Comparison of ENCODE assay signal across 8 cellular contexts in genomic region chr9:34437006-34437925, GRCh38. TPM values are rescaled to one million over a fixed set of nuclear protein-coding genes. Genes with fewer than 3 reads are reported as not detected.
DNase-seq lines count a peak whose midpoint lies in the region; ATAC-seq and TF ChIP-seq lines count a peak whose summit lies in the region.

No MANE protein-coding gene starts in this region.

- no peaks in the 10 kb centered on the region for H3K27me3 Mint-ChIP-seq in activated T-helper 17 cell treated with anti-CD3 and anti-CD28 coated beads, Interleukin-2, amount 50 U/mL, for 72 hours

- H2AFZ ChIP-seq in parathyroid adenoma: peak overlapping the region; percentile 22

- no peak overlapping the region for H3K27ac Mint-ChIP-seq in activated T-helper 17 cell treated with anti-CD3 and anti-CD28 coated beads, Interleukin-2, amount 50 U/mL, for 72 hours

- no peak overlapping the region for H3K4me2 ChIP-seq in parathyroid adenoma (ENCODE audit: low read length)

- peak; percentile 84 for ATAC-seq in activated T-helper 17 cell treated with anti-CD3 and anti-CD28 coated beads, Interleukin-2, amount 50 U/mL, for 72 hours (replicated peaks)
- no peak for ATAC-seq in HG02610 (IDR thresholded peaks at IDR 0.05; ENCODE audit: unreplicated experiment)

- no peaks in the 10 kb centered on the region for H3K36me3 Mint-ChIP-seq in activated T-helper 17 cell treated with anti-CD3 and anti-CD28 coated beads, Interleukin-2, amount 50 U/mL, for 72 hours (ENCODE audit: low read depth)

- DNase-seq in GM04504 (ENCODE audit: low read depth) (peak; percentile 45), KBM-7 (peak; percentile 75), OCI-M1 (lab: John Stamatoyannopoulos, UW) (peak; percentile 83), foreskin melanocyte (peak; percentile 48), 8988T (no peak)

- no peaks in the 10 kb centered on the region for H3K9me3 Mint-ChIP-seq in activated T-helper 17 cell treated with anti-CD3 and anti-CD28 coated beads, Interleukin-2, amount 50 U/mL, for 72 hours

- H3K9me3 ChIP-seq in parathyroid adenoma (ENCODE audit: control insufficient read depth, low read length): no peaks in the 10 kb centered on the region

- H3K4me1 Mint-ChIP-seq in activated T-helper 17 cell treated with anti-CD3 and anti-CD28 coated beads, Interleukin-2, amount 50 U/mL, for 72 hours: peaks cover 5% of the 10 kb centered on the region

- H3K4me3 Mint-ChIP-seq in activated T-helper 17 cell treated with anti-CD3 and anti-CD28 coated beads, Interleukin-2, amount 50 U/mL, for 72 hours: no peak overlapping the region

- H3K27me3 ChIP-seq in parathyroid adenoma (ENCODE audit: control insufficient read depth, insufficient read depth, low read length): no peaks in the 10 kb centered on the region

- peak; percentile 68 for TF ChIP-seq CTCF in parathyroid adenoma (IDR thresholded peaks at IDR 0.05)

- no peaks in the 10 kb centered on the region for H3K36me3 ChIP-seq in parathyroid adenoma (ENCODE audit: control insufficient read depth, insufficient read depth, low read length)

- H3K4me3 ChIP-seq in parathyroid adenoma (ENCODE audit: low read depth, low read length): no peak overlapping the region

- no peaks in the 10 kb centered on the region for H3K79me2 ChIP-seq in parathyroid adenoma

- in situ Hi-C loops in KBM-7 (cut with MboI; ENCODE audit: low pct_unique_long_range_greater_than_20kb, low sequenced_read_pairs): loop anchor here (10.0 kb wide), 1 partner anchor 58 kb away; no protein-coding TSS in a partner anchor

- H3K9ac ChIP-seq in parathyroid adenoma: no peak overlapping the region

- peaks cover 4% of the 10 kb centered on the region for H3K4me1 ChIP-seq in parathyroid adenoma

- H3K27ac ChIP-seq in parathyroid adenoma: no peak overlapping the region

RNA-seq across cellular contexts. Expression of gene FAM219A, which starts 21.1 kb away (rescaled TPM):
- total RNA-seq in activated T-helper 17 cell treated with anti-CD3 and anti-CD28 coated beads, Interleukin-2, amount 50 U/mL, for 72 hours: 10 to 100 TPM; 12.5 to 12.9 TPM

RNA-seq across cellular contexts. Expression of gene DNAI1, which starts 21.3 kb away (rescaled TPM):
- total RNA-seq in activated T-helper 17 cell treated with anti-CD3 and anti-CD28 coated beads, Interleukin-2, amount 50 U/mL, for 72 hours: not detected
